ENCODE assay signal across 2 cellular contexts in the genomic region with DNA sequence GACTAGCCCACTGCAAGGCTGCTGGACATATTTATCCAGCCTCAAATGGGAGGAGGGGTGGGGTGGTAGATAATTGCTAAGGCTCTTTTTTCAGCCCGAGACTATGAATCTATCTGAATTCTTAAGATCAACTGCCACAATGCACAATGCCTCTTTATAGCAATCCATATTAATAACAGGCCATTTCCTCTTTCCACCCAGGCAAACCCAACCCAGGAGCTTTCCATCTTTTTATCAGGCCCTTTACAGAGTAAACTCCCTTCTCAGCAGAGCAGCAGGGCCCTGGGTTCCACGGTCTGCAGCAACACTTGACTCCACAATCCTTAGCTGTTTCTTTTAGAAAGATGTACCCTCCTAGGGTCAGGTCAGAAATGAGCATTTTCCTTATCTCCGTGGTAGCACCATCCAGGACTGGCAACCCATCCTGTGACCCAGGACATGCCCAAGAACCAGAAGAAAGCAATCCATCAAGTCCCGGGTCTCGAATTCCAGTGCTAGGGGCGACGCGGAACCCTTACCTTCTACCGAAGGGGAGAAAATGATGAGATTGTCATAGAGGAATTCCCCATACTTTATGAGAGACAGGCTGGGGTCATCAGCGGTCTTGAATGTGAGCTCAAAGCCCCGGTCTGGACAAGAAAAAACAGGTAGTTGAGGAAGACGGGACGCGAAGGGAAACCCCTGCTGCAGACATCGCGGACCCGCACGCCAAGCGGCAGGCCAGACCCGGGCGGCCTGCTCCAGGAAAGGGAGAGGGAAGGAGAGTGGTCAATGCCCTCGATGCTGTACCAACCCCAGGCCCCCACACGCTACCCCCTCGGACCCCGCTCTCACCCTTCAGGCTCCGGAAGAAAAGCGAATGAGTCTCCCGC.
TF ChIP-seq lines count a peak whose summit lies in the region.

No MANE protein-coding gene starts in this region.

TF ChIP-seq in SK-N-SH, 30 proteins besides CTCF, POLR2A, EP300 and RAD21 (continued from another document):
- TF ChIP-seq, protein P1, sequence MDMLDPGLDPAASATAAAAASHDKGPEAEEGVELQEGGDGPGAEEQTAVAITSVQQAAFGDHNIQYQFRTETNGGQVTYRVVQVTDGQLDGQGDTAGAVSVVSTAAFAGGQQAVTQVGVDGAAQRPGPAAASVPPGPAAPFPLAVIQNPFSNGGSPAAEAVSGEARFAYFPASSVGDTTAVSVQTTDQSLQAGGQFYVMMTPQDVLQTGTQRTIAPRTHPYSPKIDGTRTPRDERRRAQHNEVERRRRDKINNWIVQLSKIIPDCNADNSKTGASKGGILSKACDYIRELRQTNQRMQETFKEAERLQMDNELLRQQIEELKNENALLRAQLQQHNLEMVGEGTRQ (IDR thresholded peaks at IDR 0.05; ENCODE audit: borderline replicate concordance, low read depth, low read length) = no peak
- TF ChIP-seq GABPA (IDR thresholded peaks at IDR 0.05; ENCODE audit: low read depth) (no peak), NRF1 (IDR thresholded peaks at IDR 0.05; ENCODE audit: low read depth, low read length) (no peak), ZBTB33 (IDR thresholded peaks at IDR 0.05; ENCODE audit: borderline replicate concordance, low read depth) (no peak), ELF1 (IDR thresholded peaks at IDR 0.05) (no peak), PBX3 (IDR thresholded peaks at IDR 0.05) (no peak), FOXM1 (IDR thresholded peaks at IDR 0.05; ENCODE audit: low read depth) (no peak), GATA2 (CRISPR knock-in tag; IDR thresholded peaks at IDR 0.05) (no peak), YY1 (IDR thresholded peaks at IDR 0.05; ENCODE audit: low read depth) (no peak)
TF ChIP-seq in SK-N-SH: peak in this region for 0.

TF ChIP-seq in SK-N-SH treated with all-trans-retinoic acid at 6 μM for 48 hours, 23 proteins besides CTCF, POLR2A, EP300 and RAD21:
- TF ChIP-seq, protein P2, sequence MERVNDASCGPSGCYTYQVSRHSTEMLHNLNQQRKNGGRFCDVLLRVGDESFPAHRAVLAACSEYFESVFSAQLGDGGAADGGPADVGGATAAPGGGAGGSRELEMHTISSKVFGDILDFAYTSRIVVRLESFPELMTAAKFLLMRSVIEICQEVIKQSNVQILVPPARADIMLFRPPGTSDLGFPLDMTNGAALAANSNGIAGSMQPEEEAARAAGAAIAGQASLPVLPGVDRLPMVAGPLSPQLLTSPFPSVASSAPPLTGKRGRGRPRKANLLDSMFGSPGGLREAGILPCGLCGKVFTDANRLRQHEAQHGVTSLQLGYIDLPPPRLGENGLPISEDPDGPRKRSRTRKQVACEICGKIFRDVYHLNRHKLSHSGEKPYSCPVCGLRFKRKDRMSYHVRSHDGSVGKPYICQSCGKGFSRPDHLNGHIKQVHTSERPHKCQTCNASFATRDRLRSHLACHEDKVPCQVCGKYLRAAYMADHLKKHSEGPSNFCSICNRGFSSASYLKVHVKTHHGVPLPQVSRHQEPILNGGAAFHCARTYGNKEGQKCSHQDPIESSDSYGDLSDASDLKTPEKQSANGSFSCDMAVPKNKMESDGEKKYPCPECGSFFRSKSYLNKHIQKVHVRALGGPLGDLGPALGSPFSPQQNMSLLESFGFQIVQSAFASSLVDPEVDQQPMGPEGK (CRISPR knock-in tag; IDR thresholded peaks at IDR 0.05; ENCODE audit: borderline replicate concordance) = no peak
- TF ChIP-seq ISL1 (CRISPR knock-in tag; IDR thresholded peaks at IDR 0.05) = no peak
- no peak for TF ChIP-seq OSR1 (CRISPR knock-in tag; IDR thresholded peaks at IDR 0.05)
- no peak for TF ChIP-seq ZFP3 (CRISPR knock-in tag; IDR thresholded peaks at IDR 0.05)
- no peak for TF ChIP-seq PPARA (CRISPR knock-in tag; IDR thresholded peaks at IDR 0.05; ENCODE audit: borderline replicate concordance)
